Comparison of ENCODE assay signal across 10 cellular contexts in genomic region chr15:63389902-63390301, GRCh38. TPM values are rescaled to one million over a fixed set of nuclear protein-coding genes. Genes with fewer than 3 reads are reported as not detected.
DNase-seq lines count a peak whose midpoint lies in the region; ATAC-seq and TF ChIP-seq lines count a peak whose summit lies in the region.
"Had no signal": no experiment of that assay in that cellular context is flagged by ENCODE, and none has a peak within 500 bp of the region (broad histone marks: within the 10 kb centered on the region; RNA-seq: fewer than 3 reads in every experiment).

No MANE protein-coding gene starts in this region.

- H3K9me3 ChIP-seq in Karpas-422 (ENCODE audit: low read length): no peaks in the 10 kb centered on the region

- peak; percentile 57 for DNase-seq in Karpas-422
- peak; percentile 84 for DNase-seq in NCI-H2081 treated with DMSO at 0.1 percent for 48 hours (lab: John Stamatoyannopoulos, UW)
- DNase-seq in neural crest cell (ENCODE audit: low read depth, low spot score): no peak
- DNase-seq in occipital lobe (lab: John Stamatoyannopoulos, UW): no peak
- no peak for DNase-seq in activated naive CD8-positive, alpha-beta T cell treated with anti-CD3 and anti-CD28 coated beads, Interleukin-2, amount 50 U/mL, for 24 hours
- no peak for DNase-seq in middle frontal gyrus (ENCODE audit: extremely low spot score, low spot score)
- DNase-seq: activated naive CD8-positive, alpha-beta T cell treated with anti-CD3 and anti-CD28 coated beads for 36 hours; IMR-90 had no signal

- no peak overlapping the region for H2AFZ ChIP-seq in Karpas-422 (ENCODE audit: low read length)

- H3K27ac ChIP-seq in Karpas-422 (ENCODE audit: low read length): no peak overlapping the region

- H3K36me3 ChIP-seq in Karpas-422 (ENCODE audit: insufficient read depth, low read length): no peaks in the 10 kb centered on the region

- no peaks in the 10 kb centered on the region for H3K4me1 ChIP-seq in Karpas-422 (ENCODE audit: low read length)

- H3K27ac Mint-ChIP-seq in neural crest cell (ENCODE audit: unreplicated experiment): peak overlapping the region; percentile 14
- H3K27ac Mint-ChIP-seq in activated naive CD8-positive, alpha-beta T cell treated with anti-CD3 and anti-CD28 coated beads, Interleukin-2, amount 50 U/mL, for 24 hours: no peak overlapping the region
- H3K27ac Mint-ChIP-seq: activated naive CD8-positive, alpha-beta T cell treated with anti-CD3 and anti-CD28 coated beads for 36 hours; CD8-positive, alpha-beta T cell had no signal

- no peak overlapping the region for H3K4me3 ChIP-seq in Karpas-422 (ENCODE audit: low read length)

- H3K27me3 Mint-ChIP-seq in neural crest cell (ENCODE audit: low read depth): no peaks in the 10 kb centered on the region
- H3K27me3 Mint-ChIP-seq in activated naive CD8-positive, alpha-beta T cell treated with anti-CD3 and anti-CD28 coated beads, Interleukin-2, amount 50 U/mL, for 24 hours: peaks cover 20% of the 10 kb centered on the region

- H3K36me3 Mint-ChIP-seq in neural crest cell (ENCODE audit: low read depth): no peaks in the 10 kb centered on the region
- H3K36me3 Mint-ChIP-seq in activated naive CD8-positive, alpha-beta T cell treated with anti-CD3 and anti-CD28 coated beads, Interleukin-2, amount 50 U/mL, for 24 hours (ENCODE audit: low read depth): no peaks in the 10 kb centered on the region
- H3K36me3 Mint-ChIP-seq: activated naive CD8-positive, alpha-beta T cell treated with anti-CD3 and anti-CD28 coated beads for 36 hours; CD8-positive, alpha-beta T cell had no signal

- ATAC-seq in SK-N-SH treated with all-trans-retinoic acid at 6 μM for 48 hours: 0 out of 3 replicates have a peak, but pooled peaks have one; percentile 27
- no peak for ATAC-seq in activated naive CD8-positive, alpha-beta T cell treated with anti-CD3 and anti-CD28 coated beads, Interleukin-2, amount 50 U/mL, for 24 hours
- ATAC-seq: CD8-positive, alpha-beta T cell had no signal

- no peak overlapping the region for H3K9ac ChIP-seq in Karpas-422 (ENCODE audit: low read length)

- no peak overlapping the region for H3K4me3 Mint-ChIP-seq in neural crest cell
- no peak overlapping the region for H3K4me3 Mint-ChIP-seq in activated naive CD8-positive, alpha-beta T cell treated with anti-CD3 and anti-CD28 coated beads, Interleukin-2, amount 50 U/mL, for 24 hours
- H3K4me3 Mint-ChIP-seq: activated naive CD8-positive, alpha-beta T cell treated with anti-CD3 and anti-CD28 coated beads for 36 hours; CD8-positive, alpha-beta T cell had no signal

- no peaks in the 10 kb centered on the region for H3K9me3 Mint-ChIP-seq in neural crest cell
- H3K9me3 Mint-ChIP-seq in activated naive CD8-positive, alpha-beta T cell treated with anti-CD3 and anti-CD28 coated beads, Interleukin-2, amount 50 U/mL, for 24 hours: no peaks in the 10 kb centered on the region
- H3K9me3 Mint-ChIP-seq: activated naive CD8-positive, alpha-beta T cell treated with anti-CD3 and anti-CD28 coated beads for 36 hours had no signal

- no peak overlapping the region for H3K4me2 ChIP-seq in Karpas-422 (ENCODE audit: low read depth, low read length, poor library complexity, severe bottlenecking)

- no peaks in the 10 kb centered on the region for H4K20me1 ChIP-seq in Karpas-422 (ENCODE audit: insufficient read depth, low read depth, low read length)

- no peaks in the 10 kb centered on the region for H3K79me2 ChIP-seq in Karpas-422 (ENCODE audit: low read length)

- TF ChIP-seq CTCF in neural crest cell (conservative IDR thresholded peaks at IDR 0.05): no peak

- no peaks in the 10 kb centered on the region for H3K27me3 ChIP-seq in Karpas-422 (ENCODE audit: low read length)

- H3K9me2 ChIP-seq in Karpas-422 (replicated peaks; ENCODE audit: insufficient read depth, low read length): no peaks in the 10 kb centered on the region

- no peaks in the 10 kb centered on the region for H3K4me1 Mint-ChIP-seq in neural crest cell
- H3K4me1 Mint-ChIP-seq in activated naive CD8-positive, alpha-beta T cell treated with anti-CD3 and anti-CD28 coated beads, Interleukin-2, amount 50 U/mL, for 24 hours: peaks cover 6% of the 10 kb centered on the region

TF ChIP-seq in SK-N-SH treated with all-trans-retinoic acid at 6 μM for 48 hours, 23 proteins besides CTCF, POLR2A, EP300 and RAD21:
- TF ChIP-seq ZNF8 (CRISPR knock-in tag; IDR thresholded peaks at IDR 0.05) (no peak), PATZ1 (CRISPR knock-in tag; IDR thresholded peaks at IDR 0.05; ENCODE audit: borderline replicate concordance) (no peak)
TF ChIP-seq in SK-N-SH treated with all-trans-retinoic acid at 6 μM for 48 hours: peak in this region for 0.

RNA-seq across cellular contexts. Expression of gene CA12, which starts 8.3 kb away (rescaled TPM):
- total RNA-seq in Karpas-422 (2014; rRNA removed; shearing (Covaris generic); ENCODE audit: low replicate concordance): not detected in 2 replicates
- total RNA-seq in neural crest cell (1.1 TPM in 2 replicates), occipital lobe (8.7 TPM)
- total RNA-seq: CD8-positive, alpha-beta T cell had no signal

Comparison
In these comparisons a context has a peak if more than half of its experiments do, and no peak if none do; other contexts are left out.
1. DNase-seq: peak in Karpas-422 (single experiment) and NCI-H2081 treated with DMSO at 0.1 percent for 48 hours (single experiment); none in neural crest cell (single experiment), occipital lobe (single experiment), activated naive CD8-positive, alpha-beta T cell treated with anti-CD3 and anti-CD28 coated beads, Interleukin-2, amount 50 U/mL, for 24 hours (single experiment) and middle frontal gyrus (single experiment).